ENCODE assay signal across 1 cellular context in genomic region chr1:39026051-39026946, GRCh38.
TF ChIP-seq lines count a peak whose summit lies in the region.

Gene NDUFS5 (plus strand): TSS chr1:39026350. CDS start chr1:39028725, 2,375 bp downstream.

TF ChIP-seq in K562, 482 proteins besides CTCF, POLR2A, EP300 and RAD21 (continued from another document and continues in another):
- TF ChIP-seq, protein P1, sequence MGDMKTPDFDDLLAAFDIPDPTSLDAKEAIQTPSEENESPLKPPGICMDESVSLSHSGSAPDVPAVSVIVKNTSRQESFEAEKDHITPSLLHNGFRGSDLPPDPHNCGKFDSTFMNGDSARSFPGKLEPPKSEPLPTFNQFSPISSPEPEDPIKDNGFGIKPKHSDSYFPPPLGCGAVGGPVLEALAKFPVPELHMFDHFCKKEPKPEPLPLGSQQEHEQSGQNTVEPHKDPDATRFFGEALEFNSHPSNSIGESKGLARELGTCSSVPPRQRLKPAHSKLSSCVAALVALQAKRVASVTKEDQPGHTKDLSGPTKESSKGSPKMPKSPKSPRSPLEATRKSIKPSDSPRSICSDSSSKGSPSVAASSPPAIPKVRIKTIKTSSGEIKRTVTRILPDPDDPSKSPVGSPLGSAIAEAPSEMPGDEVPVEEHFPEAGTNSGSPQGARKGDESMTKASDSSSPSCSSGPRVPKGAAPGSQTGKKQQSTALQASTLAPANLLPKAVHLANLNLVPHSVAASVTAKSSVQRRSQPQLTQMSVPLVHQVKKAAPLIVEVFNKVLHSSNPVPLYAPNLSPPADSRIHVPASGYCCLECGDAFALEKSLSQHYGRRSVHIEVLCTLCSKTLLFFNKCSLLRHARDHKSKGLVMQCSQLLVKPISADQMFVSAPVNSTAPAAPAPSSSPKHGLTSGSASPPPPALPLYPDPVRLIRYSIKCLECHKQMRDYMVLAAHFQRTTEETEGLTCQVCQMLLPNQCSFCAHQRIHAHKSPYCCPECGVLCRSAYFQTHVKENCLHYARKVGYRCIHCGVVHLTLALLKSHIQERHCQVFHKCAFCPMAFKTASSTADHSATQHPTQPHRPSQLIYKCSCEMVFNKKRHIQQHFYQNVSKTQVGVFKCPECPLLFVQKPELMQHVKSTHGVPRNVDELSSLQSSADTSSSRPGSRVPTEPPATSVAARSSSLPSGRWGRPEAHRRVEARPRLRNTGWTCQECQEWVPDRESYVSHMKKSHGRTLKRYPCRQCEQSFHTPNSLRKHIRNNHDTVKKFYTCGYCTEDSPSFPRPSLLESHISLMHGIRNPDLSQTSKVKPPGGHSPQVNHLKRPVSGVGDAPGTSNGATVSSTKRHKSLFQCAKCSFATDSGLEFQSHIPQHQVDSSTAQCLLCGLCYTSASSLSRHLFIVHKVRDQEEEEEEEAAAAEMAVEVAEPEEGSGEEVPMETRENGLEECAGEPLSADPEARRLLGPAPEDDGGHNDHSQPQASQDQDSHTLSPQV (IDR thresholded peaks at IDR 0.05): 0 out of 2 replicates have a peak, but pooled peaks have one; percentile 12
- TF ChIP-seq ZNF561 (CRISPR knock-in tag; conservative IDR thresholded peaks at IDR 0.05) (no peak), ZNF639 (CRISPR knock-in tag; conservative IDR thresholded peaks at IDR 0.05 in 1 of 2, IDR thresholded peaks at IDR 0.05 in 1 of 2) (peak in 1 of 2 experiments; percentile 72; a peak in 2 of 4 replicates), WHSC1 (IDR thresholded peaks at IDR 0.05; ENCODE audit: low read length) (no peak), DNMT1 (IDR thresholded peaks at IDR 0.05) (no peak), SMARCA5 (IDR thresholded peaks at IDR 0.05) (peak; percentile 48; the same call in 1 of the 2 replicates), GABPB1 (CRISPR knock-in tag; IDR thresholded peaks at IDR 0.05) (peak; percentile 64; the same call in 1 of the 2 replicates), CLOCK (CRISPR knock-in tag; IDR thresholded peaks at IDR 0.05; ENCODE audit: borderline replicate concordance) (no peak), TGIF2 (CRISPR knock-in tag; IDR thresholded peaks at IDR 0.05) (no peak), PTRF (tag; IDR thresholded peaks at IDR 0.05) (0 out of 2 replicates have a peak, but pooled peaks have one; percentile 40), TEAD2 (tag; IDR thresholded peaks at IDR 0.05) (no peak), SUPT5H (IDR thresholded peaks at IDR 0.05) (peak; percentile 98), ATF6 (CRISPR knock-in tag; IDR thresholded peaks at IDR 0.05) (no peak), HSF4 (CRISPR knock-in tag; IDR thresholded peaks at IDR 0.05; ENCODE audit: borderline replicate concordance) (0 out of 2 replicates have a peak, but pooled peaks have one; percentile 2), GATAD2A (IDR thresholded peaks at IDR 0.05) (no peak), TEAD4 (IDR thresholded peaks at IDR 0.05; ENCODE audit: low read length) (0 out of 2 replicates have a peak, but pooled peaks have one; percentile 1), TEAD4 (CRISPR knock-in tag; IDR thresholded peaks at IDR 0.05; ENCODE audit: borderline replicate concordance) (no peak), FOXA3 (CRISPR knock-in tag; conservative IDR thresholded peaks at IDR 0.05 in 1 of 2, IDR thresholded peaks at IDR 0.05 in 1 of 2) (peak in 1 of 2 experiments; percentile 84; a peak in 2 of 4 replicates), CBX3 (IDR thresholded peaks at IDR 0.05; ENCODE audit: borderline replicate concordance in 1 of 2, low read length in 2 of 2) (no peak), ETV1 (tag; conservative IDR thresholded peaks at IDR 0.05; ENCODE audit: low read depth) (peak; percentile 83), SAP30 (IDR thresholded peaks at IDR 0.05; ENCODE audit: borderline replicate concordance, insufficient read depth, low read depth, low read length, poor library complexity, severe bottlenecking) (peak; percentile 57), NFRKB (IDR thresholded peaks at IDR 0.05; ENCODE audit: low read depth) (no peak), MEF2D (tag; conservative IDR thresholded peaks at IDR 0.05; ENCODE audit: low read depth) (0 out of 2 replicates have a peak, but pooled peaks have one; percentile 5), SMAD4 (CRISPR knock-in tag; conservative IDR thresholded peaks at IDR 0.05) (peak; percentile 68; the same call in 1 of the 2 replicates), ZBTB1 (CRISPR knock-in tag; IDR thresholded peaks at IDR 0.05; ENCODE audit: borderline replicate concordance, low read depth) (0 out of 2 replicates have a peak, but pooled peaks have one; percentile 15), POLR2AphosphoS5 (IDR thresholded peaks at IDR 0.05; ENCODE audit: control insufficient read depth, insufficient read depth, low read depth, low read length) (peak; percentile 96), ATF1 (CRISPR knock-in tag; IDR thresholded peaks at IDR 0.05) (no peak), ATF1 (tag; IDR thresholded peaks at IDR 0.05) (peak; percentile 96), PKNOX1 (IDR thresholded peaks at IDR 0.05) (peak; percentile 73), ELF1 (tag; IDR thresholded peaks at IDR 0.05) (peak; percentile 45; the same call in 1 of the 2 replicates), MXI1 (IDR thresholded peaks at IDR 0.05; ENCODE audit: low read depth, low read length) (peak; percentile 61; the same call in 1 of the 2 replicates)
- TF ChIP-seq, protein P2, sequence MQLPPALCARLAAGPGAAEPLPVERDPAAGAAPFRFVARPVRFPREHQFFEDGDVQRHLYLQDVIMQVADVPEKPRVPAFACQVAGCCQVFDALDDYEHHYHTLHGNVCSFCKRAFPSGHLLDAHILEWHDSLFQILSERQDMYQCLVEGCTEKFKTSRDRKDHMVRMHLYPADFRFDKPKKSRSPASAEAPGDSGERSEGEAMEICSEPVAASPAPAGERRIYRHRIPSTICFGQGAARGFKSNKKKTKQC (CRISPR knock-in tag; IDR thresholded peaks at IDR 0.05): peak; percentile 84; the same call in 1 of the 2 replicates
- TF ChIP-seq, protein P3, sequence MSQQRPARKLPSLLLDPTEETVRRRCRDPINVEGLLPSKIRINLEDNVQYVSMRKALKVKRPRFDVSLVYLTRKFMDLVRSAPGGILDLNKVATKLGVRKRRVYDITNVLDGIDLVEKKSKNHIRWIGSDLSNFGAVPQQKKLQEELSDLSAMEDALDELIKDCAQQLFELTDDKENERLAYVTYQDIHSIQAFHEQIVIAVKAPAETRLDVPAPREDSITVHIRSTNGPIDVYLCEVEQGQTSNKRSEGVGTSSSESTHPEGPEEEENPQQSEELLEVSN (IDR thresholded peaks at IDR 0.05; ENCODE audit: borderline replicate concordance in 1 of 2, extremely low read depth in 1 of 2, insufficient read depth in 1 of 2, insufficient read length in 1 of 2, low read depth in 1 of 2, low read length in 1 of 2, poor library complexity in 1 of 2, severe bottlenecking in 1 of 2): peak in 1 of 2 experiments; percentile 19
- TF ChIP-seq, protein P4, sequence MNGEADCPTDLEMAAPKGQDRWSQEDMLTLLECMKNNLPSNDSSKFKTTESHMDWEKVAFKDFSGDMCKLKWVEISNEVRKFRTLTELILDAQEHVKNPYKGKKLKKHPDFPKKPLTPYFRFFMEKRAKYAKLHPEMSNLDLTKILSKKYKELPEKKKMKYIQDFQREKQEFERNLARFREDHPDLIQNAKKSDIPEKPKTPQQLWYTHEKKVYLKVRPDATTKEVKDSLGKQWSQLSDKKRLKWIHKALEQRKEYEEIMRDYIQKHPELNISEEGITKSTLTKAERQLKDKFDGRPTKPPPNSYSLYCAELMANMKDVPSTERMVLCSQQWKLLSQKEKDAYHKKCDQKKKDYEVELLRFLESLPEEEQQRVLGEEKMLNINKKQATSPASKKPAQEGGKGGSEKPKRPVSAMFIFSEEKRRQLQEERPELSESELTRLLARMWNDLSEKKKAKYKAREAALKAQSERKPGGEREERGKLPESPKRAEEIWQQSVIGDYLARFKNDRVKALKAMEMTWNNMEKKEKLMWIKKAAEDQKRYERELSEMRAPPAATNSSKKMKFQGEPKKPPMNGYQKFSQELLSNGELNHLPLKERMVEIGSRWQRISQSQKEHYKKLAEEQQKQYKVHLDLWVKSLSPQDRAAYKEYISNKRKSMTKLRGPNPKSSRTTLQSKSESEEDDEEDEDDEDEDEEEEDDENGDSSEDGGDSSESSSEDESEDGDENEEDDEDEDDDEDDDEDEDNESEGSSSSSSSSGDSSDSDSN (IDR thresholded peaks at IDR 0.05; ENCODE audit: borderline replicate concordance in 1 of 2, low read depth in 2 of 2, low read length in 2 of 2): peak; percentile 57 to 59; a peak in 2 of 4 replicates
